Comparison of ENCODE assay signal across 14 cellular contexts in the genomic region with DNA sequence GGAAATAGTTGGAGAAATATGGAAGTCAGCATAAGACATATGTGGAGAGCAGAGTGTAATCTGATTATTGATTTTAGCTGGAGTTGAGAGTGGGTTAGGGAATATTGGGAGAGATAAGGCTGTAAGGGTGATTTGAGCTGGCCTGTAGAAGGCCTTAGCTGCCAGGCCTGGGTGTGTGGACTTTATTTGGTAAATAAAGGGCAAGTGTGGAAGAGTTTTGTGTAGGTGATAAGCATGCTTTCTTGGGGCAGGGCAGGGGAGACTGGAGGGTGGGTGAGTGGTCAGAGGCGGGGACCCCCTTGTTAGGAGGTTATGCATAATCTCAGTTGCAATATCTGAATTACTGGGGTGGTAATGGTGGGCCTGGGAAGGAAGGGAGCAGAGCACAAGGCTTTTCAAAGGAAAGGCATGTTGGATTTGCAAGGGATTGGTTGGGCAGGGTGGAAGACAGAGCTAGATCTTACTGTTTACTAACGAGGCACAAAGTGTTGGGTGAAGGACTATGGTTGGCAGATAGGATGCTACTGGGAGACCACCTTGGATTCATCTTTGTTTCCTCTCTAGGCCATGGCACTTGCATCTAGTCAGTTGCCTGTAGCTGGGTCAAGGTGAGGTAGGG. TPM values are rescaled to one million over a fixed set of nuclear protein-coding genes. Genes with fewer than 3 reads are reported as not detected.
A peak's percentile ranks its signal among the peaks of the same experiment; 100 is the strongest.
DNase-seq lines count a peak whose midpoint lies in the region; ATAC-seq and TF ChIP-seq lines count a peak whose summit lies in the region.
"Had no signal": no experiment of that assay in that cellular context is flagged by ENCODE, and none has a peak within 500 bp of the region (broad histone marks: within the 10 kb centered on the region; RNA-seq: fewer than 3 reads in every experiment).

No MANE protein-coding gene starts in this region.

- no peaks in the 10 kb centered on the region for H3K9me3 Mint-ChIP-seq in activated CD4-positive, alpha-beta memory T cell treated with anti-CD3 and anti-CD28 coated beads for 36 hours
- no peaks in the 10 kb centered on the region for H3K9me3 Mint-ChIP-seq in activated CD4-positive, alpha-beta memory T cell treated with anti-CD3 and anti-CD28 coated beads, Interleukin-2, amount 10 ng/mL, durations not matched to agents 7 days and 5 days
- H3K9me3 Mint-ChIP-seq in effector memory CD8-positive, alpha-beta T cell = no peaks in the 10 kb centered on the region

- H3K27me3 ChIP-seq in spleen (replicated peaks in 1 of 7) = no peaks in the 10 kb centered on the region

- CTCF ChIA-PET in activated CD4-positive, alpha-beta memory T cell treated with anti-CD3 and anti-CD28 coated beads for 36 hours (lab: Charles Lee) = interaction anchor here (0.6 to 21.1 kb wide), 9 partner anchors 12 to 219 kb away, joined by 3 to 968 read pairs (median 11); partner anchors contain the start of genes ADCY4, CIDEB, LTB4R and LTB4R2
- CTCF ChIA-PET in activated CD4-positive, alpha-beta memory T cell treated with anti-CD3 and anti-CD28 coated beads, Interleukin-2, amount 10 ng/mL, durations not matched to agents 7 days and 5 days (lab: Charles Lee) = interaction anchor here (1.0 to 10.2 kb wide), 11 partner anchors 10 to 189 kb away, joined by 3 to 169 read pairs (median 12); partner anchors contain the start of genes ADCY4, CIDEB, LTB4R2 and RIPK3

- POLR2A ChIA-PET in activated CD4-positive, alpha-beta memory T cell treated with anti-CD3 and anti-CD28 coated beads for 36 hours (lab: Charles Lee) = interaction anchor here (0.8 to 1.8 kb wide), 3 partner anchors 10 to 198 kb away, joined by 3 to 5 read pairs (median 3); partner anchors contain the start of gene LTB4R
- POLR2A ChIA-PET in activated CD4-positive, alpha-beta memory T cell treated with anti-CD3 and anti-CD28 coated beads, Interleukin-2, amount 10 ng/mL, durations not matched to agents 7 days and 5 days (lab: Charles Lee) = interaction anchor here (1.7 to 10.0 kb wide), 3 partner anchors 10 to 189 kb away, joined by 5 to 221 read pairs (median 6); partner anchors contain the start of gene ADCY4

- H3K4me1 Mint-ChIP-seq in activated CD4-positive, alpha-beta memory T cell treated with anti-CD3 and anti-CD28 coated beads for 36 hours (ENCODE audit: low read depth) = peaks cover 50% of the 10 kb centered on the region
- peaks cover 67% of the 10 kb centered on the region for H3K4me1 Mint-ChIP-seq in activated CD4-positive, alpha-beta memory T cell treated with anti-CD3 and anti-CD28 coated beads, Interleukin-2, amount 10 ng/mL, durations not matched to agents 7 days and 5 days
- peaks cover 37 to 40% of the 10 kb centered on the region in 2 donors for H3K4me1 Mint-ChIP-seq in effector memory CD8-positive, alpha-beta T cell (ENCODE audit: low read depth in 2 of 2)

- 71 to 90% (median 87%) methylated on average over 2 of the region's 2 CpGs for WGBS in spleen, 5 donors

- no peak for TF ChIP-seq POLR2A in spleen (IDR thresholded peaks at IDR 0.05)

- peak overlapping the region; percentile 0 for H3K27ac Mint-ChIP-seq in activated CD4-positive, alpha-beta memory T cell treated with anti-CD3 and anti-CD28 coated beads for 36 hours
- H3K27ac Mint-ChIP-seq in activated CD4-positive, alpha-beta memory T cell treated with anti-CD3 and anti-CD28 coated beads, Interleukin-2, amount 10 ng/mL, durations not matched to agents 7 days and 5 days = no peak overlapping the region
- H3K27ac Mint-ChIP-seq in effector memory CD8-positive, alpha-beta T cell = peak overlapping the region; percentile 24 to 31

- intact Hi-C loops in activated CD4-positive, alpha-beta memory T cell treated with anti-CD3 and anti-CD28 coated beads for 36 hours (cut with micrococcal nuclease) = no loop called here
- intact Hi-C loops in spleen (cut with DNase I; ENCODE audit: low total_unique reads) (no loop called here), posterior cingulate gyrus (cut with DNase I) (loop anchor here (10.0 kb wide), 1 partner anchor 190 kb away; the partner anchor contains the start of gene TINF2)

- peak; percentile 3 for DNase-seq in activated CD4-positive, alpha-beta memory T cell treated with anti-CD3 and anti-CD28 coated beads for 36 hours
- DNase-seq in activated CD4-positive, alpha-beta memory T cell treated with anti-CD3 and anti-CD28 coated beads, Interleukin-2, amount 10 ng/mL, durations not matched to agents 7 days and 5 days = no peak
- DNase-seq in GM13977 (ENCODE audit: low spot score) (peak; percentile 4), spleen (no peak), posterior cingulate gyrus (no peak), hepatic stellate cell (ENCODE audit: low spot score) (no peak)
- no peak for DNase-seq in effector memory CD8-positive, alpha-beta T cell
- DNase-seq: amniotic stem cell, glutamatergic neuron, midbrain, NCI-H146, substantia nigra had no signal

- in situ Hi-C loops in GM13977 (cut with MboI; ENCODE audit: low pct_unique_long_range_greater_than_20kb, low sequenced_read_pairs, unreplicated experiment) = loop anchor here (5.0 kb wide), 1 partner anchor 103 kb away; no protein-coding TSS in a partner anchor

- no peak overlapping the region for H3K4me3 Mint-ChIP-seq in activated CD4-positive, alpha-beta memory T cell treated with anti-CD3 and anti-CD28 coated beads for 36 hours
- H3K4me3 Mint-ChIP-seq in activated CD4-positive, alpha-beta memory T cell treated with anti-CD3 and anti-CD28 coated beads, Interleukin-2, amount 10 ng/mL, durations not matched to agents 7 days and 5 days = no peak overlapping the region
- H3K4me3 Mint-ChIP-seq in effector memory CD8-positive, alpha-beta T cell = no peak overlapping the region

- no peaks in the 10 kb centered on the region for H3K9me3 ChIP-seq in spleen
- H3K9me3 ChIP-seq: prostate gland had no signal

- H3K36me3 ChIP-seq in spleen = peaks cover 0 to 93% (median 73%) of the 10 kb centered on the region in 6 donors

- no peak overlapping the region for H3K4me3 ChIP-seq in spleen
- H3K4me3 ChIP-seq: prostate gland had no signal

- ATAC-seq in effector memory CD8-positive, alpha-beta T cell (replicated peaks) = no peak
- no peak for ATAC-seq in HG03159 (IDR thresholded peaks at IDR 0.05; ENCODE audit: unreplicated experiment)

- H3K27ac ChIP-seq in spleen = peak overlapping the region; percentile 16 to 99 (median 80)

- peaks cover 54 to 93% (median 72%) of the 10 kb centered on the region in 6 donors for H3K4me1 ChIP-seq in spleen

- no peaks in the 10 kb centered on the region for H3K27me3 Mint-ChIP-seq in activated CD4-positive, alpha-beta memory T cell treated with anti-CD3 and anti-CD28 coated beads for 36 hours
- H3K27me3 Mint-ChIP-seq in activated CD4-positive, alpha-beta memory T cell treated with anti-CD3 and anti-CD28 coated beads, Interleukin-2, amount 10 ng/mL, durations not matched to agents 7 days and 5 days = no peaks in the 10 kb centered on the region
- H3K27me3 Mint-ChIP-seq in effector memory CD8-positive, alpha-beta T cell = no peaks in the 10 kb centered on the region

- peaks cover 46% of the 10 kb centered on the region for H3K36me3 Mint-ChIP-seq in activated CD4-positive, alpha-beta memory T cell treated with anti-CD3 and anti-CD28 coated beads for 36 hours
- H3K36me3 Mint-ChIP-seq in activated CD4-positive, alpha-beta memory T cell treated with anti-CD3 and anti-CD28 coated beads, Interleukin-2, amount 10 ng/mL, durations not matched to agents 7 days and 5 days (ENCODE audit: low read depth) = peaks cover 86% of the 10 kb centered on the region
- peaks cover 74% of the 10 kb centered on the region for H3K36me3 Mint-ChIP-seq in effector memory CD8-positive, alpha-beta T cell (ENCODE audit: insufficient read depth)

- TF ChIP-seq CTCF in GM13977 (IDR thresholded peaks at IDR 0.05; ENCODE audit: extremely low read depth, insufficient read depth, missing control alignments) (no peak), spleen (IDR thresholded peaks at IDR 0.05 in 8 of 11, conservative IDR thresholded peaks at IDR 0.05 in 3 of 11) (no peak)

RNA-seq across cellular contexts. Expression of gene KHNYN, which starts 5.5 kb away (rescaled TPM):
- 10 to 100 TPM; 62.5 to 62.9 TPM for total RNA-seq in activated CD4-positive, alpha-beta memory T cell treated with anti-CD3 and anti-CD28 coated beads for 36 hours
- 10 to 100 TPM; 96.0 to 99.5 TPM for total RNA-seq in activated CD4-positive, alpha-beta memory T cell treated with anti-CD3 and anti-CD28 coated beads, Interleukin-2, amount 10 ng/mL, durations not matched to agents 7 days and 5 days
- 10 to 100 TPM; 65.5 to 90.6 (median 72.2) TPM for total RNA-seq in spleen
- 10 to 100 TPM; 10.9 to 35.2 (median 14.0) TPM for polyA plus RNA-seq in spleen

RNA-seq across cellular contexts. Expression of gene CBLN3, which starts 5.8 kb away (rescaled TPM):
- 1 to 10 TPM; 8.6 to 9.3 TPM for total RNA-seq in activated CD4-positive, alpha-beta memory T cell treated with anti-CD3 and anti-CD28 coated beads for 36 hours
- 1 to 10 TPM; 8.6 to 9.5 TPM for total RNA-seq in activated CD4-positive, alpha-beta memory T cell treated with anti-CD3 and anti-CD28 coated beads, Interleukin-2, amount 10 ng/mL, durations not matched to agents 7 days and 5 days
- total RNA-seq in spleen = 10 to 100 TPM in 4 of 7 donors, 1 to 10 TPM in 3; 4.3 to 21.7 (median 13.7) TPM
- polyA plus RNA-seq in spleen = 10 to 100 TPM in 1 of 3 donors, 1 to 10 TPM in 2; 5.8 to 13.8 (median 6.8) TPM

RNA-seq across cellular contexts. Expression of gene SDR39U1, which starts 7.3 kb away (rescaled TPM):
- total RNA-seq in activated CD4-positive, alpha-beta memory T cell treated with anti-CD3 and anti-CD28 coated beads for 36 hours = 10 to 100 TPM; 36.2 to 43.8 TPM
- total RNA-seq in activated CD4-positive, alpha-beta memory T cell treated with anti-CD3 and anti-CD28 coated beads, Interleukin-2, amount 10 ng/mL, durations not matched to agents 7 days and 5 days = 10 to 100 TPM; 38.5 to 41.6 TPM
- 10 to 100 TPM; 48.2 to 87.8 (median 63.7) TPM for total RNA-seq in spleen
- 100 to 1,000 TPM in 2 of 3 donors, 10 to 100 TPM in 1; 94.6 to 146 (median 124) TPM for polyA plus RNA-seq in spleen

RNA-seq across cellular contexts. Expression of gene NYNRIN, which starts 36.5 kb away (rescaled TPM):
- under 1 TPM; 0.02 to 0.22 TPM for total RNA-seq in activated CD4-positive, alpha-beta memory T cell treated with anti-CD3 and anti-CD28 coated beads for 36 hours
- total RNA-seq in activated CD4-positive, alpha-beta memory T cell treated with anti-CD3 and anti-CD28 coated beads, Interleukin-2, amount 10 ng/mL, durations not matched to agents 7 days and 5 days = under 1 TPM; 0.18 TPM
- total RNA-seq in spleen = 10 to 100 TPM in 5 of 7 donors, 1 to 10 TPM in 2; 4.7 to 18.0 (median 12.0) TPM
- 1 to 10 TPM in 2 of 3 donors, under 1 TPM in 1; 0.87 to 2.7 (median 2.2) TPM for polyA plus RNA-seq in spleen

Comparison
In these comparisons a context has a peak if more than half of its experiments do, and no peak if none do; other contexts are left out.
1. DNase-seq: peak in activated CD4-positive, alpha-beta memory T cell treated with anti-CD3 and anti-CD28 coated beads for 36 hours (single experiment) and GM13977 (single experiment); none in activated CD4-positive, alpha-beta memory T cell treated with anti-CD3 and anti-CD28 coated beads, Interleukin-2, amount 10 ng/mL, durations not matched to agents 7 days and 5 days (single experiment), effector memory CD8-positive, alpha-beta T cell (0 of 3), spleen (single experiment), posterior cingulate gyrus (0 of 10) and hepatic stellate cell (single experiment).